ENCODE assay signal across 8 cellular contexts in the genomic region with DNA sequence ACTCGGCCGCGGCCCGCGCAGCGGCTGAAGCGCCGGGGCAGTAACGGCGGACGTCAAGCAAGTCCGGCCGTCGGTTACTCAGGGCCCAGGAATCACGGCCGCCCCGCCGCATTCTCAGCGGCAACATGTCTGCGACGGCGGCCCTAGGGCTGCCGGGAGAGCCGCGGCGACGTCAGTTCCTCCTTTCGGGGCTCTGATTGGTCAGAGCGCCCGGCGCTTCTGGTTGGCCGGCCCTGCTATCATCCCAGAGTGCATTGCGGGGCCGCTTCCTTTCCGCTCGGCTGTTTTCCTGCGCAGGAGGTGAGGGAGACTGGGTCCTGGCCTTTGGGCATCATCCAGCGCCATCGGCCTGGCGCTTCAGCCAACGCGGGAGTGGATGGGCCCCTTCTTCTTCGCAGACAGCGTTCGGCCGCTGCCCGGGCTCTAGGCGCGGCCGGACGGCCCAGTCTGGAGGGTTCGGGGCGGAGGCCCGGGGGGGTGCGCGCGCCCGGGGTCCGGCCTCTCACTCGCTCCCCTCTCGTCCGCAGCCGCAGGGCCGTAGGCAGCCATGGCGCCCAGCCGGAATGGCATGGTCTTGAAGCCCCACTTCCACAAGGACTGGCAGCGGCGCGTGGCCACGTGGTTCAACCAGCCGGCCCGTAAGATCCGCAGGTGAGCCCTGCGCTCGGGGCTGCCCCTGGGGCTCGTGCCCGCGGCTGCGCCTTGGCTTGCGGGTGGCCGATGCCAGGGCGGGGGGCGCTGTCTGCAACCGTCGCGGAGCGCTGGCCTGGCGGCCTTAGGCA. TPM values are rescaled to one million over a fixed set of nuclear protein-coding genes. Genes with fewer than 3 reads are reported as not detected.
DNase-seq lines count a peak whose midpoint lies in the region; ATAC-seq and TF ChIP-seq lines count a peak whose summit lies in the region.

RPL13 (plus strand) TSS at position 270 of the 782 bp plus-strand sequence; CDS start at position 548, 278 bp downstream.

- peaks cover 75% of the 10 kb centered on the region for H3K4me1 ChIP-seq in mononuclear cell (ENCODE audit: insufficient read depth, low read length)

- peak; percentile 81 for ATAC-seq in GM21528 (IDR thresholded peaks at IDR 0.05; ENCODE audit: low FRiP score, unreplicated experiment)

- no peaks in the 10 kb centered on the region for H3K27me3 ChIP-seq in mononuclear cell (ENCODE audit: insufficient read depth, low read length)

- H3K4me3 ChIP-seq in epithelial cell of esophagus (ENCODE audit: low read length): peak within 1 kb of the TSS; percentile 84
- peak within 1 kb of the TSS; percentile 92 for H3K4me3 ChIP-seq in mononuclear cell (ENCODE audit: low read length)

- no peak for TF ChIP-seq RAD21 in Ishikawa (IDR thresholded peaks at IDR 0.05; ENCODE audit: low read depth)

- DNase-seq in DMS 273 (lab: John Stamatoyannopoulos, UW; ENCODE audit: unreplicated experiment): peak; percentile 98
- peak; percentile 73 for DNase-seq in OCI-M2 (lab: John Stamatoyannopoulos, UW; ENCODE audit: unreplicated experiment)
- peak; percentile 88 for DNase-seq in activated T-cell treated with anti-CD3 and anti-CD28 coated beads for 4 hours
- peak; percentile 97 for DNase-seq in epithelial cell of esophagus (ENCODE audit: low read depth)
- peak; percentile 86 for DNase-seq in stimulated activated CD8-positive, alpha-beta memory T cell treated with anti-CD3 and anti-CD28 coated beads, Interleukin-2, amount 100 ng/mL, for 48 hours (ENCODE audit: low read depth in 2 of 2)

- H3K9me3 ChIP-seq in mononuclear cell (ENCODE audit: low read depth, low read length): no peaks in the 10 kb centered on the region

- TF ChIP-seq EP300 in Ishikawa (IDR thresholded peaks at IDR 0.05; ENCODE audit: borderline replicate concordance): no peak

- no peak for TF ChIP-seq CTCF in epithelial cell of esophagus (IDR thresholded peaks at IDR 0.05; ENCODE audit: insufficient read depth, low read depth, low read length, missing control alignments)

TF ChIP-seq in Ishikawa, 13 proteins besides CTCF, POLR2A, EP300 and RAD21:
- TF ChIP-seq, protein P1, sequence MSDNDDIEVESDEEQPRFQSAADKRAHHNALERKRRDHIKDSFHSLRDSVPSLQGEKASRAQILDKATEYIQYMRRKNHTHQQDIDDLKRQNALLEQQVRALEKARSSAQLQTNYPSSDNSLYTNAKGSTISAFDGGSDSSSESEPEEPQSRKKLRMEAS (IDR thresholded peaks at IDR 0.05): peak; percentile 66; the same call in 1 of the 2 replicates
- TF ChIP-seq YY1 (IDR thresholded peaks at IDR 0.05; ENCODE audit: low read depth): peak; percentile 90
- peak; percentile 82 for TF ChIP-seq CREB1 (IDR thresholded peaks at IDR 0.05; ENCODE audit: low read depth)
- TF ChIP-seq TAF1 (IDR thresholded peaks at IDR 0.05; ENCODE audit: low read depth): peak; percentile 98
- no peak for TF ChIP-seq NFIC (IDR thresholded peaks at IDR 0.05)
- TF ChIP-seq, protein P2, sequence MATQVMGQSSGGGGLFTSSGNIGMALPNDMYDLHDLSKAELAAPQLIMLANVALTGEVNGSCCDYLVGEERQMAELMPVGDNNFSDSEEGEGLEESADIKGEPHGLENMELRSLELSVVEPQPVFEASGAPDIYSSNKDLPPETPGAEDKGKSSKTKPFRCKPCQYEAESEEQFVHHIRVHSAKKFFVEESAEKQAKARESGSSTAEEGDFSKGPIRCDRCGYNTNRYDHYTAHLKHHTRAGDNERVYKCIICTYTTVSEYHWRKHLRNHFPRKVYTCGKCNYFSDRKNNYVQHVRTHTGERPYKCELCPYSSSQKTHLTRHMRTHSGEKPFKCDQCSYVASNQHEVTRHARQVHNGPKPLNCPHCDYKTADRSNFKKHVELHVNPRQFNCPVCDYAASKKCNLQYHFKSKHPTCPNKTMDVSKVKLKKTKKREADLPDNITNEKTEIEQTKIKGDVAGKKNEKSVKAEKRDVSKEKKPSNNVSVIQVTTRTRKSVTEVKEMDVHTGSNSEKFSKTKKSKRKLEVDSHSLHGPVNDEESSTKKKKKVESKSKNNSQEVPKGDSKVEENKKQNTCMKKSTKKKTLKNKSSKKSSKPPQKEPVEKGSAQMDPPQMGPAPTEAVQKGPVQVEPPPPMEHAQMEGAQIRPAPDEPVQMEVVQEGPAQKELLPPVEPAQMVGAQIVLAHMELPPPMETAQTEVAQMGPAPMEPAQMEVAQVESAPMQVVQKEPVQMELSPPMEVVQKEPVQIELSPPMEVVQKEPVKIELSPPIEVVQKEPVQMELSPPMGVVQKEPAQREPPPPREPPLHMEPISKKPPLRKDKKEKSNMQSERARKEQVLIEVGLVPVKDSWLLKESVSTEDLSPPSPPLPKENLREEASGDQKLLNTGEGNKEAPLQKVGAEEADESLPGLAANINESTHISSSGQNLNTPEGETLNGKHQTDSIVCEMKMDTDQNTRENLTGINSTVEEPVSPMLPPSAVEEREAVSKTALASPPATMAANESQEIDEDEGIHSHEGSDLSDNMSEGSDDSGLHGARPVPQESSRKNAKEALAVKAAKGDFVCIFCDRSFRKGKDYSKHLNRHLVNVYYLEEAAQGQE (IDR thresholded peaks at IDR 0.05; ENCODE audit: low read depth): peak; percentile 29; the same call in 1 of the 2 replicates
- peak; percentile 40; the same call in 1 of the 2 replicates for TF ChIP-seq USF1 (IDR thresholded peaks at IDR 0.05)
- no peak for TF ChIP-seq CEBPB (IDR thresholded peaks at IDR 0.05)
- peak; percentile 57 for TF ChIP-seq TCF12 (IDR thresholded peaks at IDR 0.05; ENCODE audit: low read depth)
- peak; percentile 48; the same call in 1 of the 2 replicates for TF ChIP-seq TEAD4 (IDR thresholded peaks at IDR 0.05)
- TF ChIP-seq EGR1 (IDR thresholded peaks at IDR 0.05): no peak

RNA-seq across cellular contexts. Expression of gene RPL13, which starts in this region (rescaled TPM):
- 5,060 TPM for total RNA-seq in mononuclear cell

Comparison
In these comparisons a context has a peak if more than half of its experiments do, and no peak if none do; other contexts are left out.
1. Peak in every context shown above with its lines: DNase-seq, ATAC-seq and H3K4me3 ChIP-seq.